Comparison of ENCODE assay signal across 31 cellular contexts in genomic region chr6:157576621-157577390, GRCh38.
"Had no signal": no experiment of that assay in that cellular context is flagged by ENCODE, and none has a peak within 500 bp of the region (broad histone marks: within the 10 kb centered on the region; RNA-seq: fewer than 3 reads in every experiment).

No MANE protein-coding gene starts in this region.

- H3K9me3 ChIP-seq: Peyer's patch, SJSA1 had no signal

- H3K4me1 ChIP-seq: Peyer's patch had no signal

- DNase-seq: activated CD4-positive, alpha-beta T cell treated with anti-CD3 and anti-CD28 coated beads for 1 hour; activated CD4-positive, alpha-beta T cell treated with anti-CD3 and anti-CD28 coated beads for 48 hours; activated CD4-positive, CD25-positive, alpha-beta regulatory T cell; activated CD8-positive, alpha-beta T cell treated with anti-CD3 and anti-CD28 coated beads for 36 hours; activated gamma-delta T cell treated with Interleukin-2 at 50 U/mL for 16 hours; activated naive CD4-positive, alpha-beta T cell treated with anti-CD3 and anti-CD28 coated beads, Interleukin-2, amount 10 ng/mL, durations not matched to agents 7 days and 5 days; activated naive CD8-positive, alpha-beta T cell treated with anti-CD3 and anti-CD28 coated beads, Interleukin-2, amount 50 U/mL, for 24 hours; activated T-cell treated with anti-CD3 and anti-CD28 coated beads, Interleukin-2, amount 50 U/mL, for 1 hour; activated T-cell treated with anti-CD3 and anti-CD28 coated beads, Interleukin-2, amount 50 U/mL, for 72 hours; anterior cingulate cortex; caudate nucleus; cerebellar nuclear complex; Kasumi-1; KG1; MG63; MV-4-11; NCI-H1092; NCI-H1436 treated with DMSO at 0.1 percent for 48 hours; NCI-H1694 treated with DMSO at 0.1 percent for 48 hours; NCI-H2029 treated with DMSO at 0.1 percent for 48 hours; NCI-H2107; NCI-H2171; NCI-H510A; NCI-H526; NCI-H748 treated with DMSO at 0.1 percent for 48 hours; Peyer's patch; RPMI8226; SHP77 treated with DMSO at 0.1 percent for 48 hours; T1000; WERI-Rb-1 had no signal

- H3K27me3 ChIP-seq: MG63, Peyer's patch, SJSA1 had no signal

- H3K27ac ChIP-seq: Peyer's patch, SJSA1, WERI-Rb-1 had no signal

- H3K36me3 ChIP-seq: MG63, Peyer's patch, SJSA1, WERI-Rb-1 had no signal

- H3K4me3 ChIP-seq: MG63, Peyer's patch, SJSA1 had no signal

- ATAC-seq: activated CD8-positive, alpha-beta T cell treated with anti-CD3 and anti-CD28 coated beads for 36 hours; activated naive CD8-positive, alpha-beta T cell treated with anti-CD3 and anti-CD28 coated beads, Interleukin-2, amount 50 U/mL, for 24 hours; activated T-cell treated with anti-CD3 and anti-CD28 coated beads, Interleukin-2, amount 50 U/mL, for 72 hours had no signal
